1 cellular context compared by ENCODE assay signal in the genomic region with DNA sequence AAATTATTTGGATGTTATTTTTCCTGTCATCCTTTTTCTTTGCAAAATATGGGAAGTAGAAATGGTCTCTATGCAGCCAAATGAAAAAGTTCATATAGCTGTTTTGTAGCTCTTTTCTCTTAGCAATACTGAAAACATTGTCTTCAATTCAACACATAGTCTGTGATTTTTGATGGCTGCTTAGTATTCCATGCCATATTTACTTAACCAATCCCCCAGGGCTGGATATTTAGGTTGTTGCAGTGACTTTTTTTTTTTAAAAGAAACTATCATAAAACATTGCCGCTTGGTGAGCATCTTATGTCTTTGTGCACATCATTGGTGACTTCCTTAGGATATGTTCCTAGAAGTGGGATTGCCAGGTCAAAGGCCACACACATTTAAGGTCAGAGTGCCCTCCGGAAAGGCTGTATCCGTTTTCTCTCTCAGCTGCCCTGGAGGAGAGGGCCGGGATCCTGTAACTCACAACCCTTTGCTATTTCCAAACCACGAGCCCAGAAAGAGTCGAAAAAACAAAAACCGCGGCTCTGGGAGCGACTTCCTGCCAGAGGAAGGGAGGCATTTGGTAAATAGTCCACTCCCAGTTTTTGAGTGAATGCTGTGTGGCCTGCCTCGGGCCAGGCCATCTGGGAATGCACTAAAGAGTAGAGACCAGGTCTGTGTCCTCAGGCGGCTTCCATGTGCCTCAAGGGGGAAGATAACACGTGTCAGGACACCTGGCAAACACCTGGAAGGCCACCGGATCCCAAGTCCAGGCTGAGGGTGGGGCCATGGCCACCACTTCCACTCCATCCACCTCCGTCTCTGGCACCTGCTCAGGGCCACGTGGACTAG.
TF ChIP-seq lines count a peak whose summit lies in the region.

No MANE protein-coding gene starts in this region.

TF ChIP-seq in GM23338, 12 proteins besides CTCF, POLR2A, EP300 and RAD21 (continued from another document):
- TF ChIP-seq, protein P1, sequence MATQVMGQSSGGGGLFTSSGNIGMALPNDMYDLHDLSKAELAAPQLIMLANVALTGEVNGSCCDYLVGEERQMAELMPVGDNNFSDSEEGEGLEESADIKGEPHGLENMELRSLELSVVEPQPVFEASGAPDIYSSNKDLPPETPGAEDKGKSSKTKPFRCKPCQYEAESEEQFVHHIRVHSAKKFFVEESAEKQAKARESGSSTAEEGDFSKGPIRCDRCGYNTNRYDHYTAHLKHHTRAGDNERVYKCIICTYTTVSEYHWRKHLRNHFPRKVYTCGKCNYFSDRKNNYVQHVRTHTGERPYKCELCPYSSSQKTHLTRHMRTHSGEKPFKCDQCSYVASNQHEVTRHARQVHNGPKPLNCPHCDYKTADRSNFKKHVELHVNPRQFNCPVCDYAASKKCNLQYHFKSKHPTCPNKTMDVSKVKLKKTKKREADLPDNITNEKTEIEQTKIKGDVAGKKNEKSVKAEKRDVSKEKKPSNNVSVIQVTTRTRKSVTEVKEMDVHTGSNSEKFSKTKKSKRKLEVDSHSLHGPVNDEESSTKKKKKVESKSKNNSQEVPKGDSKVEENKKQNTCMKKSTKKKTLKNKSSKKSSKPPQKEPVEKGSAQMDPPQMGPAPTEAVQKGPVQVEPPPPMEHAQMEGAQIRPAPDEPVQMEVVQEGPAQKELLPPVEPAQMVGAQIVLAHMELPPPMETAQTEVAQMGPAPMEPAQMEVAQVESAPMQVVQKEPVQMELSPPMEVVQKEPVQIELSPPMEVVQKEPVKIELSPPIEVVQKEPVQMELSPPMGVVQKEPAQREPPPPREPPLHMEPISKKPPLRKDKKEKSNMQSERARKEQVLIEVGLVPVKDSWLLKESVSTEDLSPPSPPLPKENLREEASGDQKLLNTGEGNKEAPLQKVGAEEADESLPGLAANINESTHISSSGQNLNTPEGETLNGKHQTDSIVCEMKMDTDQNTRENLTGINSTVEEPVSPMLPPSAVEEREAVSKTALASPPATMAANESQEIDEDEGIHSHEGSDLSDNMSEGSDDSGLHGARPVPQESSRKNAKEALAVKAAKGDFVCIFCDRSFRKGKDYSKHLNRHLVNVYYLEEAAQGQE (IDR thresholded peaks at IDR 0.05; ENCODE audit: unreplicated experiment), result no peak
- no peak for TF ChIP-seq POLR2AphosphoS5 (IDR thresholded peaks at IDR 0.05; ENCODE audit: low read depth)
- TF ChIP-seq, protein P2, sequence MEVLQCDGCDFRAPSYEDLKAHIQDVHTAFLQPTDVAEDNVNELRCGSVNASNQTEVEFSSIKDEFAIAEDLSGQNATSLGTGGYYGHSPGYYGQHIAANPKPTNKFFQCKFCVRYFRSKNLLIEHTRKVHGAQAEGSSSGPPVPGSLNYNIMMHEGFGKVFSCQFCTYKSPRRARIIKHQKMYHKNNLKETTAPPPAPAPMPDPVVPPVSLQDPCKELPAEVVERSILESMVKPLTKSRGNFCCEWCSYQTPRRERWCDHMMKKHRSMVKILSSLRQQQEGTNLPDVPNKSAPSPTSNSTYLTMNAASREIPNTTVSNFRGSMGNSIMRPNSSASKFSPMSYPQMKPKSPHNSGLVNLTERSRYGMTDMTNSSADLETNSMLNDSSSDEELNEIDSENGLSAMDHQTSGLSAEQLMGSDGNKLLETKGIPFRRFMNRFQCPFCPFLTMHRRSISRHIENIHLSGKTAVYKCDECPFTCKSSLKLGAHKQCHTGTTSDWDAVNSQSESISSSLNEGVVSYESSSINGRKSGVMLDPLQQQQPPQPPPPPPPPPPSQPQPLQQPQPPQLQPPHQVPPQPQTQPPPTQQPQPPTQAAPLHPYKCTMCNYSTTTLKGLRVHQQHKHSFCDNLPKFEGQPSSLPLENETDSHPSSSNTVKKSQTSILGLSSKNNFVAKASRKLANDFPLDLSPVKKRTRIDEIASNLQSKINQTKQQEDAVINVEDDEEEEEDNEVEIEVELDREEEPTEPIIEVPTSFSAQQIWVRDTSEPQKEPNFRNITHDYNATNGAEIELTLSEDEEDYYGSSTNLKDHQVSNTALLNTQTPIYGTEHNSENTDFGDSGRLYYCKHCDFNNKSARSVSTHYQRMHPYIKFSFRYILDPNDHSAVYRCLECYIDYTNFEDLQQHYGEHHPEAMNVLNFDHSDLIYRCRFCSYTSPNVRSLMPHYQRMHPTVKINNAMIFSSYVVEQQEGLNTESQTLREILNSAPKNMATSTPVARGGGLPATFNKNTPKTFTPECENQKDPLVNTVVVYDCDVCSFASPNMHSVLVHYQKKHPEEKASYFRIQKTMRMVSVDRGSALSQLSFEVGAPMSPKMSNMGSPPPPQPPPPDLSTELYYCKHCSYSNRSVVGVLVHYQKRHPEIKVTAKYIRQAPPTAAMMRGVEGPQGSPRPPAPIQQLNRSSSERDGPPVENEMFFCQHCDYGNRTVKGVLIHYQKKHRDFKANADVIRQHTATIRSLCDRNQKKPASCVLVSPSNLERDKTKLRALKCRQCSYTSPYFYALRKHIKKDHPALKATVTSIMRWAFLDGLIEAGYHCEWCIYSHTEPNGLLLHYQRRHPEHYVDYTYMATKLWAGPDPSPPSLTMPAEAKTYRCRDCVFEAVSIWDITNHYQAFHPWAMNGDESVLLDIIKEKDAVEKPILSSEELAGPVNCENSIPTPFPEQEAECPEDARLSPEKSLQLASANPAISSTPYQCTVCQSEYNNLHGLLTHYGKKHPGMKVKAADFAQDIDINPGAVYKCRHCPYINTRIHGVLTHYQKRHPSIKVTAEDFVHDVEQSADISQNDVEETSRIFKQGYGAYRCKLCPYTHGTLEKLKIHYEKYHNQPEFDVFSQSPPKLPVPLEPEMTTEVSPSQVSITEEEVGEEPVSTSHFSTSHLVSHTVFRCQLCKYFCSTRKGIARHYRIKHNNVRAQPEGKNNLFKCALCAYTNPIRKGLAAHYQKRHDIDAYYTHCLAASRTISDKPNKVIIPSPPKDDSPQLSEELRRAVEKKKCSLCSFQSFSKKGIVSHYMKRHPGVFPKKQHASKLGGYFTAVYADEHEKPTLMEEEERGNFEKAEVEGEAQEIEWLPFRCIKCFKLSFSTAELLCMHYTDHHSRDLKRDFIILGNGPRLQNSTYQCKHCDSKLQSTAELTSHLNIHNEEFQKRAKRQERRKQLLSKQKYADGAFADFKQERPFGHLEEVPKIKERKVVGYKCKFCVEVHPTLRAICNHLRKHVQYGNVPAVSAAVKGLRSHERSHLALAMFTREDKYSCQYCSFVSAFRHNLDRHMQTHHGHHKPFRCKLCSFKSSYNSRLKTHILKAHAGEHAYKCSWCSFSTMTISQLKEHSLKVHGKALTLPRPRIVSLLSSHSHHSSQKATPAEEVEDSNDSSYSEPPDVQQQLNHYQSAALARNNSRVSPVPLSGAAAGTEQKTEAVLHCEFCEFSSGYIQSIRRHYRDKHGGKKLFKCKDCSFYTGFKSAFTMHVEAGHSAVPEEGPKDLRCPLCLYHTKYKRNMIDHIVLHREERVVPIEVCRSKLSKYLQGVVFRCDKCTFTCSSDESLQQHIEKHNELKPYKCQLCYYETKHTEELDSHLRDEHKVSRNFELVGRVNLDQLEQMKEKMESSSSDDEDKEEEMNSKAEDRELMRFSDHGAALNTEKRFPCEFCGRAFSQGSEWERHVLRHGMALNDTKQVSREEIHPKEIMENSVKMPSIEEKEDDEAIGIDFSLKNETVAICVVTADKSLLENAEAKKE (CRISPR knock-in tag; IDR thresholded peaks at IDR 0.05), result no peak
- TF ChIP-seq NANOG (IDR thresholded peaks at IDR 0.05; ENCODE audit: borderline replicate concordance), result no peak
- TF ChIP-seq CREB1 (CRISPR knock-in tag; IDR thresholded peaks at IDR 0.05; ENCODE audit: low read depth), result no peak
